34 cellular contexts compared by ENCODE assay signal in genomic region chr12:98970950-98971349, GRCh38.
"Had no signal": no experiment of that assay in that cellular context is flagged by ENCODE, and none has a peak within 500 bp of the region (broad histone marks: within the 10 kb centered on the region; RNA-seq: fewer than 3 reads in every experiment).

No MANE protein-coding gene starts in this region.

- H3K36me3 ChIP-seq: MG63 had no signal

- DNase-seq: Karpas-422, Kasumi-1, MG63, MM.1S, MV-4-11, NCI-H1048, NCI-H1092, NCI-H1092 treated with DMSO at 0.1 percent for 48 hours, NCI-H1105, NCI-H1105 treated with DMSO at 0.1 percent for 48 hours, NCI-H1417, NCI-H1417 treated with DMSO at 0.1 percent for 48 hours, NCI-H1436, NCI-H1436 treated with DMSO at 0.1 percent for 48 hours, NCI-H146, NCI-H1694, NCI-H1694 treated with DMSO at 0.1 percent for 48 hours, NCI-H187, NCI-H187 treated with DMSO at 0.1 percent for 48 hours, NCI-H1930, NCI-H2029, NCI-H2029 treated with DMSO at 0.1 percent for 48 hours, NCI-H2081, NCI-H2081 treated with DMSO at 0.1 percent for 48 hours, NCI-H2107, NCI-H2171, NCI-H2171 treated with DMSO at 0.1 percent for 48 hours, NCI-H2227 treated with DMSO at 0.1 percent for 48 hours, NCI-H226, NCI-H345, NCI-H446, NCI-H446 treated with DMSO at 0.1 percent for 48 hours, NCI-H510A had no signal

- H3K9me3 ChIP-seq: MG63 had no signal

- H3K27me3 ChIP-seq: MG63 had no signal

- H3K27ac ChIP-seq: KMS-11 had no signal

- H3K4me3 ChIP-seq: MG63 had no signal
